ENCODE assay signal across 8 cellular contexts in genomic region chr12:31728917-31729640, GRCh38.
DNase-seq lines count a peak whose midpoint lies in the region; ATAC-seq lines count a peak whose summit lies in the region.

Gene AMN1 (minus strand): TSS chr12:31729021. CDS start chr12:31729008, 13 bp downstream.

- peaks cover 32% of the 10 kb centered on the region for H3K4me1 ChIP-seq in BLaER1

- peak; percentile 97 for DNase-seq in NCI-H526 treated with DMSO at 0.1 percent for 48 hours (lab: John Stamatoyannopoulos, UW)
- peak; percentile 97 for DNase-seq in activated CD4-positive, alpha-beta T cell treated with anti-CD3 and anti-CD28 coated beads, Interleukin-2, amount 50 U/mL, for 1 hour
- peak; percentile 96 for DNase-seq in dedifferentiated amniotic fluid mesenchymal stem cell (ENCODE audit: extremely low spot score)
- peak; percentile 100 for DNase-seq in left kidney (ENCODE audit: low read depth, low spot score)
- DNase-seq in stimulated activated CD4-positive, alpha-beta T cell treated with anti-CD3 and anti-CD28 coated beads, Interleukin-1b, Interleukin-23, amount 100 ng/mL, for 48 hours: peak; percentile 99

- peak within 1 kb of the TSS; percentile 70 for H3K4me3 ChIP-seq in BLaER1

- H3K36me3 ChIP-seq in BLaER1: no peaks in the 10 kb centered on the region

- peak within 1 kb of the TSS; percentile 73 for H3K27ac ChIP-seq in BLaER1

- peaks cover 4% of the 10 kb centered on the region; the same call in 1 of the 2 replicates for H3K9me3 ChIP-seq in BLaER1

- H3K4me2 ChIP-seq in BLaER1: peak within 1 kb of the TSS; percentile 86

- peak within 1 kb of the TSS; percentile 77 for H3K9ac ChIP-seq in BLaER1

- no peaks in the 10 kb centered on the region for H3K27me3 ChIP-seq in BLaER1

- ATAC-seq in GM19324 (IDR thresholded peaks at IDR 0.05; ENCODE audit: low FRiP score, unreplicated experiment) (peak; percentile 99), HG03460 (IDR thresholded peaks at IDR 0.05; ENCODE audit: unreplicated experiment) (peak; percentile 96)

- peaks cover 7% of the 10 kb centered on the region; the same call in 1 of the 2 replicates for H4K20me1 ChIP-seq in BLaER1

Comparison
In these comparisons a context has a peak if more than half of its experiments do, and no peak if none do; other contexts are left out.
1. Peak in every context shown above with its lines: DNase-seq, ATAC-seq, H3K4me3 ChIP-seq and H3K27ac ChIP-seq.